ENCODE assay signal across 17 cellular contexts in genomic region chr17:73062726-73063125, GRCh38. TPM values are rescaled to one million over a fixed set of nuclear protein-coding genes. Genes with fewer than 3 reads are reported as not detected.
DNase-seq lines count a peak whose midpoint lies in the region; ATAC-seq and TF ChIP-seq lines count a peak whose summit lies in the region.
"Had no signal": no experiment of that assay in that cellular context is flagged by ENCODE, and none has a peak within 500 bp of the region (broad histone marks: within the 10 kb centered on the region; RNA-seq: fewer than 3 reads in every experiment).

No MANE protein-coding gene starts in this region.

- no peak overlapping the region for H3K18ac ChIP-seq in trophoblast cell (ENCODE audit: low read length)

- no peak for ATAC-seq in left lobe of liver
- ATAC-seq in upper lobe of right lung, result no peak
- ATAC-seq: GM12878 had no signal

- intact Hi-C loops in upper lobe of right lung (cut with DNase I), result no loop called here

- H3K9ac ChIP-seq in trophoblast cell (ENCODE audit: low read length), result no peak overlapping the region
- H3K9ac ChIP-seq: BLaER1 treated with 17β-estradiol and CSF1 and Interleukin-3, amounts not matched to agents 10 nM and 100 nM had no signal

- no peak overlapping the region for H2BK12ac ChIP-seq in trophoblast cell (ENCODE audit: low read length)

- DNase-seq in HL-60 (ENCODE audit: low read depth in 1 of 2, low spot score in 1 of 2), result no peak
- DNase-seq in left lobe of liver (ENCODE audit: low spot score), result peak; percentile 22
- DNase-seq in trophoblast cell, result no peak
- DNase-seq in upper lobe of right lung, result no peak
- no peak for DNase-seq in caudate nucleus (lab: John Stamatoyannopoulos, UW)
- DNase-seq in AG20443 (ENCODE audit: low spot score), result no peak
- DNase-seq: BE2C; CD4-positive, alpha-beta T cell; CD8-positive, alpha-beta memory T cell; DMS 273 treated with DMSO at 0.1 percent for 48 hours; DMS79; EL; GDM1; H7; HCEC 1CT had no signal

- H3K27me3 ChIP-seq in HL-60 (ENCODE audit: insufficient read depth, poor library complexity, severe bottlenecking), result no peaks in the 10 kb centered on the region
- no peaks in the 10 kb centered on the region for H3K27me3 ChIP-seq in trophoblast cell (ENCODE audit: insufficient read depth, low read length)
- no peaks in the 10 kb centered on the region for H3K27me3 ChIP-seq in upper lobe of right lung
- H3K27me3 ChIP-seq: BE2C; BLaER1 treated with 17β-estradiol and CSF1 and Interleukin-3, amounts not matched to agents 10 nM and 100 nM had no signal

- no peak overlapping the region for H4K91ac ChIP-seq in trophoblast cell (ENCODE audit: low read depth, low read length)

- H3K23ac ChIP-seq in trophoblast cell (ENCODE audit: low read length), result no peak overlapping the region

- WGBS in trophoblast cell (ENCODE audit: extremely low coverage, insufficient coverage, insufficient read length), result no CpG with 5 or more reads among the region's 5 CpGs

- H4K8ac ChIP-seq in trophoblast cell (ENCODE audit: low read depth, low read length), result peak overlapping the region; percentile 23

- H3K14ac ChIP-seq in trophoblast cell (ENCODE audit: low read length), result no peak overlapping the region

- peaks cover 0 to 2% of the 10 kb centered on the region in 2 experiments for H3K36me3 ChIP-seq in trophoblast cell (ENCODE audit: control insufficient read depth in 1 of 2, insufficient read depth in 2 of 2, low read length in 2 of 2)
- no peaks in the 10 kb centered on the region for H3K36me3 ChIP-seq in upper lobe of right lung
- H3K36me3 ChIP-seq: BE2C had no signal

- H4K12ac ChIP-seq in trophoblast cell (ENCODE audit: low read depth, low read length), result no peak overlapping the region

- H3K4me1 ChIP-seq in trophoblast cell (ENCODE audit: control insufficient read depth in 1 of 2, insufficient read depth in 2 of 2, low read length in 2 of 2), result peaks cover 16 to 20% of the 10 kb centered on the region in 2 experiments
- no peaks in the 10 kb centered on the region for H3K4me1 ChIP-seq in upper lobe of right lung

- H3K79me2 ChIP-seq in trophoblast cell (ENCODE audit: control insufficient read depth, insufficient read depth, low read length, poor library complexity), result peaks cover 3% of the 10 kb centered on the region

- no peak overlapping the region for H2AK5ac ChIP-seq in trophoblast cell (ENCODE audit: low read length)

- H3K9me3 ChIP-seq in trophoblast cell (ENCODE audit: insufficient read depth, low read depth, low read length), result no peaks in the 10 kb centered on the region
- H3K9me3 ChIP-seq in upper lobe of right lung, result no peaks in the 10 kb centered on the region
- H3K9me3 ChIP-seq: BE2C had no signal

- H3K27ac ChIP-seq in HL-60 (replicated peaks) (peak overlapping the region; percentile 41), trophoblast cell (ENCODE audit: low read depth, low read length) (no peak overlapping the region), upper lobe of right lung (no peak overlapping the region), caudate nucleus (ENCODE audit: low read depth, low read length) (no peak overlapping the region)
- H3K27ac ChIP-seq: BLaER1 treated with 17β-estradiol and CSF1 and Interleukin-3, amounts not matched to agents 10 nM and 100 nM had no signal

- H3K4me3 ChIP-seq in HL-60 (replicated peaks; ENCODE audit: insufficient read depth, low read length), result no peak overlapping the region
- H3K4me3 ChIP-seq in trophoblast cell (ENCODE audit: low read depth, low read length), result no peak overlapping the region
- no peak overlapping the region for H3K4me3 ChIP-seq in upper lobe of right lung
- H3K4me3 ChIP-seq: BLaER1 treated with 17β-estradiol and CSF1 and Interleukin-3, amounts not matched to agents 10 nM and 100 nM; GM12878 had no signal

- no peak overlapping the region for H3K4me2 ChIP-seq in trophoblast cell (ENCODE audit: low read length)

- no peak overlapping the region for H2AFZ ChIP-seq in trophoblast cell (ENCODE audit: insufficient read depth, low read length, poor library complexity)

- no peak overlapping the region for H2BK5ac ChIP-seq in trophoblast cell (ENCODE audit: low read depth, low read length, poor library complexity)

- peaks cover 19% of the 10 kb centered on the region for H3K79me1 ChIP-seq in trophoblast cell (ENCODE audit: low read length)

- H2BK120ac ChIP-seq in trophoblast cell (ENCODE audit: insufficient read depth, low read length, poor library complexity), result peak overlapping the region; percentile 57

- H3K4ac ChIP-seq in trophoblast cell (ENCODE audit: low read depth, low read length), result no peak overlapping the region

- no peak for TF ChIP-seq CTCF in HL-60 (IDR thresholded peaks at IDR 0.05; ENCODE audit: insufficient read depth, low read length)
- TF ChIP-seq CTCF in upper lobe of right lung (IDR thresholded peaks at IDR 0.05), result no peak

RNA-seq across cellular contexts. Expression of gene SLC39A11, which starts 29.8 kb away (rescaled TPM):
- 46.1 TPM for total RNA-seq in left lobe of liver
- 19.4 and 20.0 TPM in 2 replicates for polyA plus RNA-seq in trophoblast cell (2013)
- total RNA-seq in upper lobe of right lung, result 33.7 TPM
